ENCODE assay signal across 10 cellular contexts in genomic region chr11:108224908-108225786, GRCh38. TPM values are rescaled to one million over a fixed set of nuclear protein-coding genes. Genes with fewer than 3 reads are reported as not detected.
DNase-seq lines count a peak whose midpoint lies in the region; ATAC-seq and TF ChIP-seq lines count a peak whose summit lies in the region.
"Had no signal": no experiment of that assay in that cellular context is flagged by ENCODE, and none has a peak within 500 bp of the region (broad histone marks: within the 10 kb centered on the region; RNA-seq: fewer than 3 reads in every experiment).

No MANE protein-coding gene starts in this region.

- H3K4me1 ChIP-seq in hepatocyte (ENCODE audit: insufficient read depth) = peaks cover 13% of the 10 kb centered on the region
- peaks cover 40% of the 10 kb centered on the region for H3K4me1 ChIP-seq in suprapubic skin

- peaks cover 57% of the 10 kb centered on the region for H3K79me2 ChIP-seq in hepatocyte

- no peaks in the 10 kb centered on the region for H4K20me1 ChIP-seq in hepatocyte (ENCODE audit: insufficient read depth, poor library complexity, severe bottlenecking)

- no peaks in the 10 kb centered on the region for H3K36me3 ChIP-seq in hepatocyte (replicated peaks; ENCODE audit: insufficient read depth, low read depth)
- peaks cover 19% of the 10 kb centered on the region for H3K36me3 ChIP-seq in suprapubic skin

- no peak for ATAC-seq in HG03571 (IDR thresholded peaks at IDR 0.05; ENCODE audit: unreplicated experiment)
- no peak for ATAC-seq in HG02642 (IDR thresholded peaks at IDR 0.05; ENCODE audit: poor library complexity, unreplicated experiment)

- H3K27me3 ChIP-seq in hepatocyte (no peaks in the 10 kb centered on the region), suprapubic skin (no peaks in the 10 kb centered on the region)

- TF ChIP-seq CTCF in WI38 (IDR thresholded peaks at IDR 0.05; ENCODE audit: low read depth, low read length) (no peak), hepatocyte (IDR thresholded peaks at IDR 0.05; ENCODE audit: poor library complexity) (no peak), suprapubic skin (IDR thresholded peaks at IDR 0.05) (no peak)

- no peak for TF ChIP-seq EP300 in suprapubic skin (IDR thresholded peaks at IDR 0.05)

- H3K9me2 ChIP-seq in hepatocyte (replicated peaks; ENCODE audit: insufficient read depth) = no peaks in the 10 kb centered on the region

- DNase-seq in activated effector memory CD4-positive, alpha-beta T cell treated with anti-CD3 and anti-CD28 coated beads, Interleukin-2, amount 50 U/mL, for 16 hours = peak; percentile 68
- no peak for DNase-seq in activated effector memory CD4-positive, alpha-beta T cell treated with Interleukin-2 at 50 U/mL for 16 hours
- DNase-seq in hepatocyte (ENCODE audit: low spot score) = no peak
- DNase-seq in suprapubic skin (ENCODE audit: low spot score in 2 of 2) = no peak
- DNase-seq in NCI-H1417 (lab: John Stamatoyannopoulos, UW) = no peak
- DNase-seq: NCI-H187 treated with DMSO at 0.1 percent for 48 hours had no signal

- H2AFZ ChIP-seq in hepatocyte = no peak overlapping the region

- no peaks in the 10 kb centered on the region for H3K9me3 ChIP-seq in hepatocyte (ENCODE audit: low read depth)
- no peaks in the 10 kb centered on the region for H3K9me3 ChIP-seq in suprapubic skin

- H3K4me2 ChIP-seq in hepatocyte = peak overlapping the region; percentile 78

- H3K27ac ChIP-seq in hepatocyte = no peak overlapping the region
- H3K27ac ChIP-seq in suprapubic skin = peak overlapping the region; percentile 52
- H3K27ac ChIP-seq: C4-2B had no signal

- WGBS in hepatocyte (ENCODE audit: low lambda C conversion rate, missing lambda C conversion rate) = 89% methylated on average over 14 of the region's 14 CpGs
- WGBS in suprapubic skin = 83% methylated on average over 14 of the region's 14 CpGs

- TF ChIP-seq POLR2A in suprapubic skin (IDR thresholded peaks at IDR 0.05) = no peak

- H3K4me3 ChIP-seq in WI38 (ENCODE audit: low read depth, low read length) (peak overlapping the region; percentile 84; the same call in 1 of the 2 replicates), hepatocyte (no peak overlapping the region), suprapubic skin (peak overlapping the region; percentile 25)

RNA-seq across cellular contexts. Expression of gene ATM, which starts 2.3 kb away (rescaled TPM):
- 43.0 and 47.3 TPM in 2 replicates for total RNA-seq in hepatocyte
- polyA plus RNA-seq in hepatocyte = 7.5 and 7.6 TPM in 2 replicates
- total RNA-seq in suprapubic skin = 10 to 100 TPM; 17.5 to 76.4 (median 34.2) TPM

RNA-seq across cellular contexts. Expression of gene NPAT, which starts 2.7 kb away (rescaled TPM):
- 12.0 and 14.3 TPM in 2 replicates for total RNA-seq in hepatocyte
- 2.9 and 3.7 TPM in 2 replicates for polyA plus RNA-seq in hepatocyte
- total RNA-seq in suprapubic skin = 10 to 100 TPM; 14.0 to 30.6 (median 14.6) TPM
